ENCODE assay signal across 24 cellular contexts in genomic region chrX:145673851-145674250, GRCh38.
"Had no signal": no experiment of that assay in that cellular context is flagged by ENCODE, and none has a peak within 500 bp of the region (broad histone marks: within the 10 kb centered on the region; RNA-seq: fewer than 3 reads in every experiment).

No MANE protein-coding gene starts in this region.

- DNase-seq: activated CD4-positive, alpha-beta memory T cell treated with anti-CD3 and anti-CD28 coated beads, Interleukin-2, amount 10 ng/mL, durations not matched to agents 7 days and 5 days; activated CD4-positive, alpha-beta T cell treated with anti-CD3 and anti-CD28 coated beads for 1 hour; activated CD4-positive, alpha-beta T cell treated with anti-CD3 and anti-CD28 coated beads for 36 hours; activated CD4-positive, alpha-beta T cell treated with anti-CD3 and anti-CD28 coated beads for 48 hours; activated CD4-positive, alpha-beta T cell treated with anti-CD3 and anti-CD28 coated beads, Interleukin-2, amount 10 ng/mL, durations not matched to agents 7 days and 5 days; activated CD4-positive, alpha-beta T cell treated with anti-CD3 and anti-CD28 coated beads, Interleukin-2, amount 50 U/mL, for 48 hours; activated CD4-positive, CD25-positive, alpha-beta regulatory T cell; activated CD8-positive, alpha-beta memory T cell treated with anti-CD3 and anti-CD28 coated beads for 24 hours; activated CD8-positive, alpha-beta memory T cell treated with anti-CD3 and anti-CD28 coated beads, Interleukin-2, amount 10 ng/mL, durations not matched to agents 7 days and 5 days; activated CD8-positive, alpha-beta memory T cell treated with anti-CD3 and anti-CD28 coated beads, Interleukin-2, amount 50 U/mL, for 48 hours; activated CD8-positive, alpha-beta T cell treated with anti-CD3 and anti-CD28 coated beads, Interleukin-2, amount 10 ng/mL, durations not matched to agents 7 days and 5 days; activated effector memory CD4-positive, alpha-beta T cell treated with Interleukin-2 at 50 U/mL for 16 hours; activated gamma-delta T cell; activated naive CD4-positive, alpha-beta T cell treated with anti-CD3 and anti-CD28 coated beads, Interleukin-2, amount 10 ng/mL, durations not matched to agents 7 days and 5 days; activated naive CD4-positive, alpha-beta T cell treated with Interleukin-2 at 50 U/mL for 16 hours; activated naive CD8-positive, alpha-beta T cell treated with anti-CD3 and anti-CD28 coated beads, Interleukin-2, amount 10 ng/mL, durations not matched to agents 7 days and 5 days; activated naive CD8-positive, alpha-beta T cell treated with anti-CD3 and anti-CD28 coated beads, Interleukin-2, amount 50 U/mL, for 24 hours; activated T-cell treated with anti-CD3 and anti-CD28 coated beads, Interleukin-2, amount 50 U/mL, for 24 hours; activated T-cell treated with anti-CD3 and anti-CD28 coated beads, Interleukin-2, amount 50 U/mL, for 48 hours; cerebellar nuclear complex; T-helper 1 cell; T-helper 2 cell; T-helper 9 cell; WERI-Rb-1 had no signal
